ENCODE assay signal across 8 cellular contexts in the genomic region with DNA sequence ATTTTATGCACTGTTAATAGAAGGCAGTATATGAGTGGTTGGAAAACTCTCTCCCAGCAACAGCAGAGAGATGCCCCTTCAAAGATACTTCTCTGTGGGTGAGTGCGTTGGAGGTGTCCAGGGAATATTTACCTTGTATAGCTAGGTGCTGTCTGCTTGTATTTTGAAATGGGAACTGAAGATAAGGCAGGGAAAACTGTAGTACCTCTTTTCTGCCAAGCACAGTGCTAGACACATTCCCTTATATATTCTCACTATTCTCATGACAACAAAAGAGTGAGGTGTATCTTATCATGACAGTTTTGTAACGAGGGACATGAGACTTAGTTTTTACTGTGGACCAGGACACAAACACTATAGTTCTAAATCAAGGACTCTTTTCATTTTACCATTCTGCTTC. TPM values are rescaled to one million over a fixed set of nuclear protein-coding genes. Genes with fewer than 3 reads are reported as not detected.
DNase-seq lines count a peak whose midpoint lies in the region; ATAC-seq and TF ChIP-seq lines count a peak whose summit lies in the region.

No MANE protein-coding gene starts in this region.

- BruUV-seq in Panc1 (replicated peaks; lab: Mats Ljungman, UMichigan) = no TSS peak

- TF ChIP-seq CTCF in GM06990 (IDR thresholded peaks at IDR 0.05; ENCODE audit: insufficient read depth, low read length, poor library complexity, severe bottlenecking) = peak; percentile 32
- TF ChIP-seq CTCF in Panc1 (IDR thresholded peaks at IDR 0.05) = peak; percentile 62
- TF ChIP-seq CTCF in fibroblast of pulmonary artery (IDR thresholded peaks at IDR 0.05; ENCODE audit: low read length, missing control alignments) = peak; percentile 38
- TF ChIP-seq CTCF in type B pancreatic cell (conservative IDR thresholded peaks at IDR 0.05) = peak; percentile 62

- H3K9me3 ChIP-seq in Panc1 (ENCODE audit: control insufficient read depth, insufficient read depth, low read depth, low read length) = no peaks in the 10 kb centered on the region

- H2AFZ ChIP-seq in ACC112 (ENCODE audit: low read length, unreplicated experiment) = no peak overlapping the region

- POLR2A ChIA-PET in Panc1 (lab: Charles Lee) = no interaction called here

- peaks cover 45% of the 10 kb centered on the region for H3K79me2 ChIP-seq in ACC112 (ENCODE audit: control insufficient read depth, insufficient read depth, low read length, unreplicated experiment)

- H3K4me1 ChIP-seq in ACC112 (ENCODE audit: control insufficient read depth, insufficient read depth, low read length, unreplicated experiment) = peaks cover 14% of the 10 kb centered on the region
- peaks cover 16% of the 10 kb centered on the region for H3K4me1 ChIP-seq in Panc1 (ENCODE audit: control insufficient read depth, insufficient read depth, low read length)

- ATAC-seq in Panc1 = no peak

- no peak overlapping the region for H3K27ac ChIP-seq in ACC112 (ENCODE audit: low read depth, low read length)
- H3K27ac ChIP-seq in Panc1 (ENCODE audit: low read length) = no peak overlapping the region

- peaks cover 9% of the 10 kb centered on the region for H3K36me3 Mint-ChIP-seq in type B pancreatic cell

- H3K4me3 Mint-ChIP-seq in type B pancreatic cell = peak overlapping the region; percentile 92

- H3K27me3 ChIP-seq in ACC112 (ENCODE audit: insufficient read depth, low read length) (no peaks in the 10 kb centered on the region), GM06990 (replicated peaks; ENCODE audit: control insufficient read depth, insufficient read depth, low read length) (no peaks in the 10 kb centered on the region), Panc1 (ENCODE audit: control insufficient read depth, insufficient read depth, low read length) (peaks cover 9% of the 10 kb centered on the region; the same call in 1 of the 2 replicates)

- CTCF ChIA-PET in Panc1 (lab: Charles Lee) = no interaction called here

- H3K4me3 ChIP-seq in ACC112 (ENCODE audit: low read depth, low read length) = peak overlapping the region; percentile 93
- peak overlapping the region; percentile 76 for H3K4me3 ChIP-seq in GM06990 (replicated peaks; ENCODE audit: low read depth, low read length)
- H3K4me3 ChIP-seq in Panc1 (ENCODE audit: low read depth in 2 of 2, low read length in 2 of 2) = 0 out of 4 replicates have a peak overlapping the region, but pooled peaks of 1 of the 2 experiments have one; percentile 73
- no peak overlapping the region for H3K4me3 ChIP-seq in fibroblast of pulmonary artery (replicated peaks; ENCODE audit: low read depth, low read length)

- H3K27me3 Mint-ChIP-seq in type B pancreatic cell = peaks cover 13% of the 10 kb centered on the region

- DNase-seq in GM06990 (ENCODE audit: extremely low read depth, insufficient read length) (no peak), Panc1 (ENCODE audit: low read depth, low spot score) (no peak), fibroblast of pulmonary artery (ENCODE audit: low read depth) (no peak), type B pancreatic cell (ENCODE audit: extremely low spot score, unreplicated experiment) (no peak), D341Med (ENCODE audit: low spot score) (no peak), NCI-H2029 treated with DMSO at 0.1 percent for 48 hours (lab: John Stamatoyannopoulos, UW) (no peak)
- no peak for DNase-seq in stimulated activated CD4-positive, alpha-beta T cell treated with anti-CD3 and anti-CD28 coated beads, Interleukin-1b, Interleukin-23, amount 100 ng/mL, for 48 hours

- in situ Hi-C loops in Panc1 (cut with HindIII; ENCODE audit: low pct_unique_long_range_greater_than_20kb, low sequenced_read_pairs) = no loop called here

- H3K4me1 Mint-ChIP-seq in type B pancreatic cell (ENCODE audit: unreplicated experiment) = peaks cover 22% of the 10 kb centered on the region

- peak overlapping the region; percentile 89 for H3K27ac Mint-ChIP-seq in type B pancreatic cell

- H3K9me3 Mint-ChIP-seq in type B pancreatic cell = no peaks in the 10 kb centered on the region

- intact Hi-C loops in Panc1 (cut with micrococcal nuclease; ENCODE audit: unreplicated experiment) = loop anchor here (5.0 kb wide), 1 partner anchor 101 kb away; no protein-coding TSS in a partner anchor

- no peaks in the 10 kb centered on the region for H3K36me3 ChIP-seq in ACC112 (ENCODE audit: insufficient read depth, low read length)
- H3K36me3 ChIP-seq in GM06990 (ENCODE audit: control insufficient read depth, insufficient read depth, low read length) = no peaks in the 10 kb centered on the region; the same call in 1 of the 2 replicates
- H3K36me3 ChIP-seq in Panc1 (ENCODE audit: control insufficient read depth, insufficient read depth, low read length) = no peaks in the 10 kb centered on the region; the same call in 1 of the 2 replicates

RNA-seq across cellular contexts. Expression of a gene that starts 2.1 kb away (rescaled TPM):
- 14.8 TPM for total RNA-seq in Panc1 (2021; ENCODE audit: unreplicated experiment)
- polyA plus RNA-seq in Panc1 (2012; ENCODE audit: insufficient read length) = 2.6 TPM
- 15.0 and 21.6 TPM in 2 replicates for total RNA-seq in type B pancreatic cell (ENCODE audit: low replicate concordance)
